12 cellular contexts compared by ENCODE assay signal in genomic region chr20:36155991-36156390, GRCh38. TPM values are rescaled to one million over a fixed set of nuclear protein-coding genes. Genes with fewer than 3 reads are reported as not detected.
A peak's percentile ranks its signal among the peaks of the same experiment; 100 is the strongest.
DNase-seq lines count a peak whose midpoint lies in the region; ATAC-seq lines count a peak whose summit lies in the region.
"Had no signal": no experiment of that assay in that cellular context is flagged by ENCODE, and none has a peak within 500 bp of the region (broad histone marks: within the 10 kb centered on the region; RNA-seq: fewer than 3 reads in every experiment).

No MANE protein-coding gene starts in this region.

- no peak overlapping the region for H3K9ac ChIP-seq in skeletal muscle satellite cell (ENCODE audit: low read depth, low read length)

- no peaks in the 10 kb centered on the region for H3K27me3 ChIP-seq in layer of hippocampus (ENCODE audit: control insufficient read depth, insufficient read depth, low read length)
- H3K27me3 ChIP-seq in skeletal muscle satellite cell (ENCODE audit: control insufficient read depth, insufficient read depth, low read length) = no peaks in the 10 kb centered on the region
- H3K27me3 ChIP-seq: uterus had no signal

- peaks cover 17% of the 10 kb centered on the region for H3K4me1 ChIP-seq in skeletal muscle satellite cell (ENCODE audit: control insufficient read depth, insufficient read depth, low read length)
- H3K4me1 ChIP-seq: uterus had no signal

- H3K4me2 ChIP-seq in skeletal muscle satellite cell (ENCODE audit: low read length) = peak overlapping the region; percentile 96

- no peak for ATAC-seq in HG02884 (IDR thresholded peaks at IDR 0.05; ENCODE audit: unreplicated experiment)

- DNase-seq in G401 (ENCODE audit: low spot score) (peak; percentile 58), DMS79 treated with DMSO at 0.1 percent for 48 hours (lab: John Stamatoyannopoulos, UW) (no peak), amniotic stem cell (lab: John Stamatoyannopoulos, UW) (no peak)
- DNase-seq: natural killer cell, SIG-M5 had no signal

- in situ Hi-C loops in G401 (cut with HindIII; ENCODE audit: low sequenced_read_pairs) = no loop called here

- no peaks in the 10 kb centered on the region for H3K36me3 ChIP-seq in skeletal muscle satellite cell (ENCODE audit: insufficient read depth, low read length)
- H3K36me3 ChIP-seq: BLaER1 treated with 17β-estradiol and CSF1 and Interleukin-3, amounts not matched to agents 10 nM and 100 nM; uterus had no signal

- H3K27ac ChIP-seq in angular gyrus (ENCODE audit: low read depth, low read length) (peak overlapping the region; percentile 94), layer of hippocampus (ENCODE audit: low read depth, low read length) (peak overlapping the region; percentile 88)
- H3K27ac ChIP-seq: BLaER1 treated with 17β-estradiol and CSF1 and Interleukin-3, amounts not matched to agents 10 nM and 100 nM had no signal

- no peak overlapping the region for H3K4me3 ChIP-seq in skeletal muscle satellite cell (ENCODE audit: low read length)

- H3K9me3 ChIP-seq in skeletal muscle satellite cell (replicated peaks; ENCODE audit: low read length) = no peaks in the 10 kb centered on the region
- H3K9me3 ChIP-seq: BLaER1 treated with 17β-estradiol and CSF1 and Interleukin-3, amounts not matched to agents 10 nM and 100 nM; uterus had no signal

RNA-seq across cellular contexts. Expression of gene EPB41L1, which starts 1.5 kb away (rescaled TPM):
- 12.9 and 22.7 TPM in 2 replicates for total RNA-seq in G401 (2014; rRNA removed; shearing (Covaris generic))
- total RNA-seq in skeletal muscle satellite cell (2012; rRNA removed) = 13.3 and 19.8 TPM in 2 replicates
- total RNA-seq: T-helper 2 cell treated with Interferon-gamma antibody and Interleukin-4, amounts not matched to agents 100 ng/mL and 5 ng/mL, for 36 hours had no signal
